ENCODE assay signal across 10 cellular contexts in genomic region chr3:39407773-39408492, GRCh38. TPM values are rescaled to one million over a fixed set of nuclear protein-coding genes. Genes with fewer than 3 reads are reported as not detected.
A peak's percentile ranks its signal among the peaks of the same experiment; 100 is the strongest.
DNase-seq lines count a peak whose midpoint lies in the region; FAIRE-seq and TF ChIP-seq lines count a peak whose summit lies in the region.
"Had no signal": no experiment of that assay in that cellular context is flagged by ENCODE, and none has a peak within 500 bp of the region (broad histone marks: within the 10 kb centered on the region; RNA-seq: fewer than 3 reads in every experiment).

No MANE protein-coding gene starts in this region.

- H3K9me1 ChIP-seq in endothelial cell of umbilical vein (replicated peaks; ENCODE audit: control insufficient read depth, extremely low read depth, insufficient read depth, low read length) = no peaks in the 10 kb centered on the region

- TF ChIP-seq POLR2A in endothelial cell of umbilical vein (IDR thresholded peaks at IDR 0.05; ENCODE audit: low read depth, low read length) = peak; percentile 6

- DNase-seq in EH (ENCODE audit: low read depth) (peak; percentile 40), OCI-LY7 (ENCODE audit: low spot score) (peak; percentile 31), endothelial cell of umbilical vein (ENCODE audit: low read depth, low spot score) (no peak), osteocyte (ENCODE audit: extremely low spot score, unreplicated experiment) (no peak), activated gamma-delta T cell treated with Interleukin-2 at 50 U/mL for 16 hours (no peak), NCI-H748 (lab: John Stamatoyannopoulos, UW; ENCODE audit: unreplicated experiment) (no peak), medulla oblongata (ENCODE audit: extremely low spot score) (no peak), hepatic stellate cell (ENCODE audit: low spot score) (no peak)
- DNase-seq: cortex of kidney, NCI-H345 had no signal

- H3K4me3 Mint-ChIP-seq in osteocyte (ENCODE audit: unreplicated experiment) = peak overlapping the region; percentile 95

- intact Hi-C loops in OCI-LY7 (cut with micrococcal nuclease; ENCODE audit: unreplicated experiment) = loop anchor here (5.0 kb wide), 1 partner anchor 904 kb away; no protein-coding TSS in a partner anchor
- intact Hi-C loops in endothelial cell of umbilical vein (cut with micrococcal nuclease) = no loop called here

- peaks cover 17% of the 10 kb centered on the region for H3K4me1 Mint-ChIP-seq in osteocyte (ENCODE audit: unreplicated experiment)

- CTCF ChIA-PET in OCI-LY7 (lab: Charles Lee; ENCODE audit: unreplicated experiment) = interaction anchor here (0.5 to 2.8 kb wide), 3 partner anchors 20 to 281 kb away, joined by 3 to 11 read pairs (median 3); no protein-coding TSS in a partner anchor
- CTCF ChIA-PET in endothelial cell of umbilical vein (lab: Charles Lee) = interaction anchor here (0.7 to 1.5 kb wide), 4 partner anchors 18 to 283 kb away, joined by 3 to 4 read pairs (median 3); no protein-coding TSS in a partner anchor

- POLR2A ChIA-PET in OCI-LY7 (lab: Charles Lee) = interaction anchor here (0.5 to 9.1 kb wide), 9 partner anchors 11 to 1044 kb away, joined by 3 to 85 read pairs (median 3); no protein-coding TSS in a partner anchor
- POLR2A ChIA-PET in endothelial cell of umbilical vein (lab: Charles Lee) = no interaction called here

- H3K79me2 ChIP-seq in OCI-LY7 (ENCODE audit: insufficient read depth, low read depth, low read length) (peaks cover 47% of the 10 kb centered on the region), endothelial cell of umbilical vein (ENCODE audit: control insufficient read depth, insufficient read depth, low read length) (peaks cover 42% of the 10 kb centered on the region)

- no peaks in the 10 kb centered on the region for H3K9me3 Mint-ChIP-seq in osteocyte (ENCODE audit: unreplicated experiment)

- FAIRE-seq in endothelial cell of umbilical vein (lab: Jason Lieb, UNC) = peak; percentile 4

- peaks cover 39% of the 10 kb centered on the region for H3K36me3 Mint-ChIP-seq in osteocyte (ENCODE audit: unreplicated experiment)

- H3K27me3 Mint-ChIP-seq in osteocyte (ENCODE audit: unreplicated experiment) = no peaks in the 10 kb centered on the region

- no peaks in the 10 kb centered on the region for H3K9me2 ChIP-seq in OCI-LY7 (ENCODE audit: insufficient read depth, low read length)

- peaks cover 38% of the 10 kb centered on the region for H4K20me1 ChIP-seq in OCI-LY7 (ENCODE audit: insufficient read depth, low read length)
- H4K20me1 ChIP-seq in endothelial cell of umbilical vein (replicated peaks; ENCODE audit: control insufficient read depth, extremely low read depth, insufficient read depth, low read length) = peaks cover 4% of the 10 kb centered on the region

- no peaks in the 10 kb centered on the region for H3K27me3 ChIP-seq in endothelial cell of umbilical vein (ENCODE audit: control insufficient read depth in 2 of 2, insufficient read depth in 2 of 2, low read length in 2 of 2)

- H3K36me3 ChIP-seq in OCI-LY7 (ENCODE audit: insufficient read depth, low read length) (peaks cover 67% of the 10 kb centered on the region), endothelial cell of umbilical vein (ENCODE audit: control insufficient read depth in 2 of 2, extremely low read depth in 1 of 2, insufficient read depth in 2 of 2, low read length in 2 of 2) (peaks cover 28% of the 10 kb centered on the region in 2 experiments)

- H3K9ac ChIP-seq in endothelial cell of umbilical vein (replicated peaks; ENCODE audit: extremely low read depth, insufficient read depth, low read length) = peak overlapping the region; percentile 88

- dilution Hi-C loops in endothelial cell of umbilical vein (cut with MboI; ENCODE audit: extremely low pct_ligation_motif_present, low sequenced_read_pairs) = no loop called here

- peak overlapping the region; percentile 96 for H3K27ac Mint-ChIP-seq in osteocyte (ENCODE audit: unreplicated experiment)

- H3K4me3 ChIP-seq in OCI-LY7 (ENCODE audit: low read depth, low read length, poor library complexity, severe bottlenecking) (peak overlapping the region; percentile 100), endothelial cell of umbilical vein (replicated peaks in 1 of 3; ENCODE audit: insufficient read depth in 1 of 3, low read depth in 1 of 3, low read length in 3 of 3) (peak overlapping the region; percentile 52 to 96 (median 65))

- no TSS peak for BruUV-seq in OCI-LY7 (replicated peaks; lab: Mats Ljungman, UMichigan)
- BruUV-seq in endothelial cell of umbilical vein (replicated peaks; lab: Mats Ljungman, UMichigan) = no TSS peak

- H3K9me3 ChIP-seq in OCI-LY7 (ENCODE audit: low read length) = no peaks in the 10 kb centered on the region
- no peaks in the 10 kb centered on the region for H3K9me3 ChIP-seq in endothelial cell of umbilical vein (replicated peaks; ENCODE audit: control insufficient read depth, insufficient read depth, low read length)

- H3K27ac ChIP-seq in OCI-LY7 (ENCODE audit: low read depth, low read length, poor library complexity, severe bottlenecking) (peak overlapping the region; percentile 78), endothelial cell of umbilical vein (ENCODE audit: insufficient read depth, low read depth, low read length) (peak overlapping the region; percentile 59)

- H2AFZ ChIP-seq in OCI-LY7 (ENCODE audit: low read length) (no peak overlapping the region), endothelial cell of umbilical vein (ENCODE audit: low read depth, low read length) (no peak overlapping the region)

- TF ChIP-seq CTCF in OCI-LY7 (conservative IDR thresholded peaks at IDR 0.05; ENCODE audit: low read length) (no peak), endothelial cell of umbilical vein (IDR thresholded peaks at IDR 0.05; ENCODE audit: extremely low read depth in 1 of 2, insufficient read depth in 1 of 2, low read depth in 1 of 2, low read length in 2 of 2) (no peak), osteocyte (IDR thresholded peaks at IDR 0.05) (no peak)

- peak overlapping the region; percentile 99 for H3K4me2 ChIP-seq in OCI-LY7 (ENCODE audit: low read length)
- H3K4me2 ChIP-seq in endothelial cell of umbilical vein (ENCODE audit: insufficient read depth, low read length) = peak overlapping the region; percentile 96

- H3K4me1 ChIP-seq in OCI-LY7 (ENCODE audit: insufficient read depth, low read length, poor library complexity, severe bottlenecking) (peaks cover 45% of the 10 kb centered on the region), endothelial cell of umbilical vein (ENCODE audit: control insufficient read depth, extremely low read depth, insufficient read depth, low read length) (peaks cover 19% of the 10 kb centered on the region)

TF ChIP-seq in endothelial cell of umbilical vein, 7 proteins besides CTCF, POLR2A, EP300 and RAD21:
- TF ChIP-seq EZH2 (IDR thresholded peaks at IDR 0.05; ENCODE audit: borderline replicate concordance, low read depth, low read length, severe bottlenecking) (no peak), POLR2AphosphoS5 (IDR thresholded peaks at IDR 0.05; ENCODE audit: insufficient read depth, low read depth, low read length) (no peak)

RNA-seq across cellular contexts. Expression of gene RPSA, which starts 1.4 kb away (rescaled TPM):
- 2,776 and 2,813 TPM in 2 replicates for total RNA-seq in OCI-LY7 (2014; rRNA removed; shearing (Covaris generic))
- total RNA-seq in OCI-LY7 (2022) (1,952 and 2,115 TPM in 2 replicates), endothelial cell of umbilical vein (1,060 and 1,357 TPM in 2 replicates), osteocyte (991 and 1,002 TPM in 2 replicates)
- polyA plus RNA-seq in endothelial cell of umbilical vein = 3,418 and 3,687 TPM in 2 replicates
- 3,181 and 3,202 TPM in 2 replicates for polyA plus RNA-seq in endothelial cell of umbilical vein (2011; cell fraction: cytosol; rRNA removed)
- polyA plus RNA-seq in endothelial cell of umbilical vein (2011; cell fraction: nucleus; rRNA removed) = 1,008 and 1,123 TPM in 2 replicates
- polyA plus RNA-seq in endothelial cell of umbilical vein (2012) = 1,635 and 1,641 TPM in 2 replicates
- 1,009 and 1,085 TPM in 2 replicates for polyA minus RNA-seq in endothelial cell of umbilical vein
- 686 TPM for polyA minus RNA-seq in endothelial cell of umbilical vein (2011; cell fraction: cytosol; rRNA and poly(A)+ RNA removed)
- polyA minus RNA-seq in endothelial cell of umbilical vein (2011; cell fraction: nucleus; rRNA and poly(A)+ RNA removed) = 186 and 249 TPM in 2 replicates

RNA-seq across cellular contexts. Expression of gene SLC25A38, which starts 24.8 kb away (rescaled TPM):
- 22.8 and 32.6 TPM in 2 replicates for total RNA-seq in OCI-LY7 (2014; rRNA removed; shearing (Covaris generic))
- total RNA-seq in OCI-LY7 (2022) (35.4 and 35.5 TPM in 2 replicates), endothelial cell of umbilical vein (16.0 and 20.0 TPM in 2 replicates), osteocyte (27.9 and 30.4 TPM in 2 replicates)
- 26.1 and 31.1 TPM in 2 replicates for polyA plus RNA-seq in endothelial cell of umbilical vein
- polyA plus RNA-seq in endothelial cell of umbilical vein (2011; cell fraction: cytosol; rRNA removed) = 26.2 and 27.9 TPM in 2 replicates
- 30.5 and 31.6 TPM in 2 replicates for polyA plus RNA-seq in endothelial cell of umbilical vein (2011; cell fraction: nucleus; rRNA removed)
- 18.9 and 19.7 TPM in 2 replicates for polyA plus RNA-seq in endothelial cell of umbilical vein (2012)
- polyA minus RNA-seq in endothelial cell of umbilical vein = 30.7 and 33.5 TPM in 2 replicates
- polyA minus RNA-seq in endothelial cell of umbilical vein (2011; cell fraction: cytosol; rRNA and poly(A)+ RNA removed) = 25.1 TPM
- polyA minus RNA-seq in endothelial cell of umbilical vein (2011; cell fraction: nucleus; rRNA and poly(A)+ RNA removed) = 10.7 and 12.4 TPM in 2 replicates

RNA-seq across cellular contexts. Expression of gene MOBP, which starts 59.5 kb away (rescaled TPM):
- not detected in 2 replicates for total RNA-seq in OCI-LY7 (2014; rRNA removed; shearing (Covaris generic))
- total RNA-seq in OCI-LY7 (2022) = not detected in 2 replicates
- 0.44 and 2.0 TPM in 2 replicates for total RNA-seq in endothelial cell of umbilical vein
- 1.6 and 2.3 TPM in 2 replicates for polyA plus RNA-seq in endothelial cell of umbilical vein
- polyA plus RNA-seq in endothelial cell of umbilical vein (2011; cell fraction: cytosol; rRNA removed) = 0.68 and 1.2 TPM in 2 replicates
- 5.9 and 8.0 TPM in 2 replicates for polyA plus RNA-seq in endothelial cell of umbilical vein (2011; cell fraction: nucleus; rRNA removed)
- 2.2 and 3.1 TPM in 2 replicates for polyA plus RNA-seq in endothelial cell of umbilical vein (2012)
- 2.9 and 4.8 TPM in 2 replicates for polyA minus RNA-seq in endothelial cell of umbilical vein
- not detected for polyA minus RNA-seq in endothelial cell of umbilical vein (2011; cell fraction: cytosol; rRNA and poly(A)+ RNA removed)
- 6.3 and 11.6 TPM in 2 replicates for polyA minus RNA-seq in endothelial cell of umbilical vein (2011; cell fraction: nucleus; rRNA and poly(A)+ RNA removed)
- total RNA-seq in osteocyte = not detected in 2 replicates

Comparison
In these comparisons a context has a peak if more than half of its experiments do, and no peak if none do; other contexts are left out.
1. DNase-seq: peak in EH (single experiment) and OCI-LY7 (single experiment); none in endothelial cell of umbilical vein (single experiment), osteocyte (single experiment), activated gamma-delta T cell treated with Interleukin-2 at 50 U/mL for 16 hours (single experiment), NCI-H748 (single experiment), medulla oblongata (single experiment) and hepatic stellate cell (single experiment).